Comparison of ENCODE assay signal across 8 cellular contexts in genomic region chrX:46796574-46797191, GRCh38. TPM values are rescaled to one million over a fixed set of nuclear protein-coding genes. Genes with fewer than 3 reads are reported as not detected.
DNase-seq lines count a peak whose midpoint lies in the region; ATAC-seq and TF ChIP-seq lines count a peak whose summit lies in the region.

No MANE protein-coding gene starts in this region.

- H3F3A ChIP-seq in OCI-LY1 (ENCODE audit: insufficient read depth, low read length), result no peaks in the 10 kb centered on the region

- no peaks in the 10 kb centered on the region for H3K36me3 ChIP-seq in OCI-LY1 (ENCODE audit: insufficient read depth, low read length)

- no peaks in the 10 kb centered on the region for H4K20me1 ChIP-seq in OCI-LY1 (ENCODE audit: insufficient read depth, low read length)

- H3K4me2 ChIP-seq in OCI-LY1 (ENCODE audit: low read length), result no peak overlapping the region

- no peaks in the 10 kb centered on the region for H3K9me3 ChIP-seq in OCI-LY1 (ENCODE audit: low read length)

- H3K4me3 ChIP-seq in OCI-LY1 (ENCODE audit: low read depth, low read length, poor library complexity, severe bottlenecking) (no peak overlapping the region), epithelial cell of proximal tubule (ENCODE audit: low read depth, low read length) (no peak overlapping the region)

- H3K9ac ChIP-seq in OCI-LY1 (ENCODE audit: low read length), result no peak overlapping the region

- no peaks in the 10 kb centered on the region for H3K9me3 Mint-ChIP-seq in natural killer cell treated with Interleukin-12 subunit alpha and Interleukin-12 subunit beta and Interleukin-15 and Interleukin-18, amount 100 ng/mL, for 72 hours

- peaks cover 2 to 15% of the 10 kb centered on the region in 2 donors for H3K4me1 Mint-ChIP-seq in natural killer cell treated with Interleukin-12 subunit alpha and Interleukin-12 subunit beta and Interleukin-15 and Interleukin-18, amount 100 ng/mL, for 72 hours (ENCODE audit: low read depth in 2 of 2)

- no peak overlapping the region for H3K27ac Mint-ChIP-seq in natural killer cell treated with Interleukin-12 subunit alpha and Interleukin-12 subunit beta and Interleukin-15 and Interleukin-18, amount 100 ng/mL, for 72 hours

- peak in 1 of 2 donors; percentile 66 for ATAC-seq in natural killer cell treated with Interleukin-12 subunit alpha and Interleukin-12 subunit beta and Interleukin-15 and Interleukin-18, amount 100 ng/mL, for 72 hours
- no peak for ATAC-seq in HG02798 (IDR thresholded peaks at IDR 0.05; ENCODE audit: poor library complexity, unreplicated experiment)

- DNase-seq in Daoy (ENCODE audit: low read depth) (peak; percentile 58), HK-2 (ENCODE audit: unreplicated experiment) (peak; percentile 63), epithelial cell of proximal tubule (ENCODE audit: low read depth) (no peak)
- DNase-seq in activated CD8-positive, alpha-beta memory T cell treated with anti-CD3 and anti-CD28 coated beads, Interleukin-2, amount 50 U/mL, for 48 hours, result peak; percentile 81
- peak; percentile 73 for DNase-seq in natural killer cell treated with Interleukin-12 subunit alpha and Interleukin-12 subunit beta and Interleukin-15 and Interleukin-18, amount 100 ng/mL, for 72 hours (ENCODE audit: low spot score)
- peak; percentile 64 for DNase-seq in stimulated activated naive CD4-positive, alpha-beta T cell treated with Interleukin-2 at 50 U/mL for 16 hours (lab: John Stamatoyannopoulos, UW)

- no peaks in the 10 kb centered on the region for H3K79me2 ChIP-seq in OCI-LY1 (ENCODE audit: insufficient read depth, low read length)

- no peak overlapping the region for H3K27ac ChIP-seq in OCI-LY1 (ENCODE audit: low read depth, low read length, poor library complexity, severe bottlenecking)

- TF ChIP-seq CTCF in OCI-LY1 (IDR thresholded peaks at IDR 0.05; ENCODE audit: low read length), result peak; percentile 71
- TF ChIP-seq CTCF in epithelial cell of proximal tubule (conservative IDR thresholded peaks at IDR 0.05; ENCODE audit: low read depth, low read length), result peak; percentile 77

- H3K4me3 Mint-ChIP-seq in natural killer cell treated with Interleukin-12 subunit alpha and Interleukin-12 subunit beta and Interleukin-15 and Interleukin-18, amount 100 ng/mL, for 72 hours, result no peak overlapping the region

- peaks cover 4 to 5% of the 10 kb centered on the region in 2 donors for H3K27me3 Mint-ChIP-seq in natural killer cell treated with Interleukin-12 subunit alpha and Interleukin-12 subunit beta and Interleukin-15 and Interleukin-18, amount 100 ng/mL, for 72 hours

- H3K9me2 ChIP-seq in OCI-LY1 (ENCODE audit: low read depth, low read length), result no peaks in the 10 kb centered on the region

- H2AFZ ChIP-seq in OCI-LY1 (ENCODE audit: low read length), result no peak overlapping the region

- no peaks in the 10 kb centered on the region for H3K27me3 ChIP-seq in OCI-LY1 (ENCODE audit: insufficient read depth, low read length)

- H3K36me3 Mint-ChIP-seq in natural killer cell treated with Interleukin-12 subunit alpha and Interleukin-12 subunit beta and Interleukin-15 and Interleukin-18, amount 100 ng/mL, for 72 hours, result no peaks in the 10 kb centered on the region

- peaks cover 10% of the 10 kb centered on the region for H3K4me1 ChIP-seq in OCI-LY1 (ENCODE audit: insufficient read depth, low read length, severe bottlenecking)

RNA-seq across cellular contexts. Expression of gene SLC9A7, which starts 37.8 kb away (rescaled TPM):
- total RNA-seq in Daoy (2014; rRNA removed; shearing (Covaris generic)), result 13.1 and 26.8 TPM in 2 replicates
- 10.7 and 23.2 TPM in 2 replicates for total RNA-seq in epithelial cell of proximal tubule
- 1 to 10 TPM; 1.6 to 3.7 TPM for total RNA-seq in natural killer cell treated with Interleukin-12 subunit alpha and Interleukin-12 subunit beta and Interleukin-15 and Interleukin-18, amount 100 ng/mL, for 72 hours

RNA-seq across cellular contexts. Expression of gene RP2, which starts 40.2 kb away (rescaled TPM):
- total RNA-seq in Daoy (2014; rRNA removed; shearing (Covaris generic)), result 9.7 and 11.8 TPM in 2 replicates
- total RNA-seq in epithelial cell of proximal tubule, result 7.0 and 16.3 TPM in 2 replicates
- 10 to 100 TPM in 1 of 2 donors, 1 to 10 TPM in 1; 5.0 to 10.7 TPM for total RNA-seq in natural killer cell treated with Interleukin-12 subunit alpha and Interleukin-12 subunit beta and Interleukin-15 and Interleukin-18, amount 100 ng/mL, for 72 hours
